Comparison of ENCODE assay signal across 9 cellular contexts in the genomic region with DNA sequence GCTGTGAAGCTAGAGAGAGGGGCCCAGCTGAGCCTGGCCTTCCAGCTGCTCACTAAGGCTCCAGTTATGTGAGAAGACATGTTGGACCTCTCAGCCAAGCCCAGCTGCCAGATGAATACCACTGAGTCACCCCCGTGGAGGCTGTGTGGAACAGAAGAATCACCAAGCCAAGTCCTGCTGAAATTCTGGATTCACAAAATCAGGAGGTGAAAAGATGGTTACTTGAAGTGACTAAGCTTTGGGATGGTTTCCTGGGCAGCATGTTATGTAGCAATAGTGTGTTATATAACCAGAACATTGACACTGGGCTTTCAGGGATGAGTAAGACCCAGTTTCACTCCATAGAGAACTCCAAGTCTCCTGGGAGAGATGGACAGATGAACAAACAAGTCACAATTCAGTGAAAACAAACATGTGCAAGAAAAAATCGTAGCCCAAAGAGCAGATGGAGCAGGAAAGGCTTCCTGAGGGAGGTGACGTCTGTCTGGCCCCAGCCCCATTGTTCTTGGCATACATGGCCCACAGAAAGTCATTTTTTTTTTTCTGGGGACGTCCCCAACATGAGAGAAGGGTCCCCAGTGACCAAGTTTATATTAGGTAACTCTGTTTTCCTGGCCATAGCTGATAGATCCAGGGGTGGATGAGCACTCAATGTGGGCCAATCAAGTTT.
A peak's percentile ranks its signal among the peaks of the same experiment; 100 is the strongest.
DNase-seq lines count a peak whose midpoint lies in the region.
"Had no signal": no experiment of that assay in that cellular context is flagged by ENCODE, and none has a peak within 500 bp of the region (broad histone marks: within the 10 kb centered on the region; RNA-seq: fewer than 3 reads in every experiment).

No MANE protein-coding gene starts in this region.

- no peak overlapping the region for H3K27ac Mint-ChIP-seq in activated CD4-positive, alpha-beta memory T cell treated with anti-CD3 and anti-CD28 coated beads for 36 hours

- H3K27me3 Mint-ChIP-seq in activated CD4-positive, alpha-beta memory T cell treated with anti-CD3 and anti-CD28 coated beads for 36 hours, result peaks cover 33% of the 10 kb centered on the region

- intact Hi-C loops in activated CD4-positive, alpha-beta memory T cell treated with anti-CD3 and anti-CD28 coated beads for 36 hours (cut with micrococcal nuclease), result no loop called here

- DNase-seq in AG08395 (ENCODE audit: low spot score), result peak; percentile 93
- DNase-seq in NCI-H226, result peak; percentile 69
- DNase-seq in fibroblast of gingiva (ENCODE audit: low read depth), result peak; percentile 57
- peak; percentile 56 for DNase-seq in myocyte (ENCODE audit: low read depth)
- DNase-seq in activated CD4-positive, alpha-beta memory T cell treated with anti-CD3 and anti-CD28 coated beads for 36 hours, result no peak
- DNase-seq in NCI-H748 treated with DMSO at 0.1 percent for 48 hours (lab: John Stamatoyannopoulos, UW), result no peak
- DNase-seq in cerebellar nuclear complex (lab: John Stamatoyannopoulos, UW), result no peak
- DNase-seq in iPS-NIHi7 (ENCODE audit: extremely low spot score), result no peak
- DNase-seq: upper lobe of right lung had no signal

- POLR2A ChIA-PET in activated CD4-positive, alpha-beta memory T cell treated with anti-CD3 and anti-CD28 coated beads for 36 hours (lab: Charles Lee), result no interaction called here

- no peaks in the 10 kb centered on the region for H3K4me1 Mint-ChIP-seq in activated CD4-positive, alpha-beta memory T cell treated with anti-CD3 and anti-CD28 coated beads for 36 hours (ENCODE audit: low read depth)

- H3K36me3 Mint-ChIP-seq in activated CD4-positive, alpha-beta memory T cell treated with anti-CD3 and anti-CD28 coated beads for 36 hours, result no peaks in the 10 kb centered on the region

- CTCF ChIA-PET in activated CD4-positive, alpha-beta memory T cell treated with anti-CD3 and anti-CD28 coated beads for 36 hours (lab: Charles Lee), result interaction anchor here (1.1 kb wide), 1 partner anchor 223 kb away, joined by 4 read pairs; no protein-coding TSS in a partner anchor

- H3K4me3 Mint-ChIP-seq in activated CD4-positive, alpha-beta memory T cell treated with anti-CD3 and anti-CD28 coated beads for 36 hours, result no peak overlapping the region

- no peaks in the 10 kb centered on the region for H3K9me3 Mint-ChIP-seq in activated CD4-positive, alpha-beta memory T cell treated with anti-CD3 and anti-CD28 coated beads for 36 hours

Comparison
In these comparisons a context has a peak if more than half of its experiments do, and no peak if none do; other contexts are left out.
1. DNase-seq: peak in AG08395 (single experiment), NCI-H226 (single experiment), fibroblast of gingiva (single experiment) and myocyte (single experiment); none in activated CD4-positive, alpha-beta memory T cell treated with anti-CD3 and anti-CD28 coated beads for 36 hours (single experiment), NCI-H748 treated with DMSO at 0.1 percent for 48 hours (single experiment), cerebellar nuclear complex (0 of 2) and iPS-NIHi7 (single experiment).